Comparison of ENCODE assay signal across 8 cellular contexts in genomic region chr17:76735006-76735405, GRCh38. TPM values are rescaled to one million over a fixed set of nuclear protein-coding genes. Genes with fewer than 3 reads are reported as not detected.
A peak's percentile ranks its signal among the peaks of the same experiment; 100 is the strongest.
DNase-seq lines count a peak whose midpoint lies in the region; ATAC-seq, FAIRE-seq and TF ChIP-seq lines count a peak whose summit lies in the region.

No MANE protein-coding gene starts in this region.

- DNase-seq in heart left ventricle (no peak), Right ventricle myocardium inferior (ENCODE audit: missing footprints) (no peak), T-cell (no peak), fibroblast of villous mesenchyme (ENCODE audit: low read depth) (peak; percentile 74), small intestine (peak; percentile 58)
- DNase-seq in activated CD8-positive, alpha-beta memory T cell treated with anti-CD3 and anti-CD28 coated beads for 24 hours, result no peak

- ATAC-seq in heart left ventricle (no peak), Right ventricle myocardium inferior (no peak), T-cell (replicated peaks in 1 of 4) (no peak), GM19023 (IDR thresholded peaks at IDR 0.05; ENCODE audit: unreplicated experiment) (no peak), HG03342 (IDR thresholded peaks at IDR 0.05; ENCODE audit: unreplicated experiment) (no peak)

- H3K9me3 Mint-ChIP-seq in T-cell, result no peaks in the 10 kb centered on the region

- H3K27ac Mint-ChIP-seq in T-cell, result peak overlapping the region; percentile 82 to 92

- peak overlapping the region; percentile 95 to 97 (median 96) for H3K4me3 Mint-ChIP-seq in T-cell

- H3K4me1 Mint-ChIP-seq in T-cell, result peaks cover 64 to 69% (median 68%) of the 10 kb centered on the region in 3 donors

- H3K27me3 ChIP-seq in heart left ventricle (no peaks in the 10 kb centered on the region), small intestine (ENCODE audit: control insufficient read depth in 2 of 2, insufficient read depth in 2 of 2, low read length in 2 of 2) (no peaks in the 10 kb centered on the region)

- no peaks in the 10 kb centered on the region for H3K9me3 ChIP-seq in heart left ventricle
- H3K9me3 ChIP-seq in small intestine (ENCODE audit: control insufficient read depth, low read depth), result no peaks in the 10 kb centered on the region

- CTCF ChIA-PET in T-cell (lab: Charles Lee), result interaction anchor here (0.6 to 1.1 kb wide), 3 partner anchors 17 to 329 kb away, joined by 3 to 12 read pairs (median 7); no protein-coding TSS in a partner anchor

- peak overlapping the region in 11 of 12 donors; percentile 4 to 100 (median 94) for H3K4me3 ChIP-seq in heart left ventricle
- peak overlapping the region; percentile 94 for H3K4me3 ChIP-seq in fibroblast of villous mesenchyme (ENCODE audit: low read depth, low read length)
- peak overlapping the region in 1 of 2 donors; percentile 91 for H3K4me3 ChIP-seq in small intestine (ENCODE audit: low read depth in 1 of 2, low read length in 2 of 2)

- H3K4me1 ChIP-seq in heart left ventricle (peaks cover 5 to 75% (median 48%) of the 10 kb centered on the region in 12 donors), small intestine (ENCODE audit: control insufficient read depth in 2 of 2, insufficient read depth in 1 of 2, low read depth in 1 of 2, low read length in 1 of 2) (peaks cover 0 to 7% of the 10 kb centered on the region in 2 donors)

- POLR2A ChIA-PET in T-cell (lab: Charles Lee), result interaction anchor here (0.8 to 1.4 kb wide), 6 partner anchors 9 to 282 kb away, joined by 3 to 11 read pairs (median 4); partner anchors contain the start of genes JMJD6 (in 1 of the 2), METTL23 (in 1 of the 2) and UBE2O (in 1 of the 2)

- intact Hi-C loops in heart left ventricle (cut with DNase I), result loop anchor here in 1 of 10 donors (10.0 kb wide), 1 partner anchor 50 kb away; no protein-coding TSS in a partner anchor
- intact Hi-C loops in Right ventricle myocardium inferior (cut with DNase I), result no loop called here

- H3K27me3 Mint-ChIP-seq in T-cell, result no peaks in the 10 kb centered on the region

- no peak for TF ChIP-seq POLR2A in heart left ventricle (IDR thresholded peaks at IDR 0.05)

- FAIRE-seq in small intestine (lab: Jason Lieb, UNC), result no peak

- H3K27ac ChIP-seq in heart left ventricle, result peak overlapping the region in 8 of 12 donors; percentile 3 to 100 (median 99)
- peak overlapping the region in 1 of 2 donors; percentile 59 for H3K27ac ChIP-seq in small intestine (ENCODE audit: low read depth in 1 of 2, low read length in 1 of 2)

- peaks cover 40% of the 10 kb centered on the region for H3K36me3 Mint-ChIP-seq in T-cell

- no peak for TF ChIP-seq CTCF in heart left ventricle (IDR thresholded peaks at IDR 0.05)
- no peak for TF ChIP-seq CTCF in fibroblast of villous mesenchyme (IDR thresholded peaks at IDR 0.05; ENCODE audit: insufficient read depth, low read depth, low read length)

- peaks cover 0 to 60% (median 57%) of the 10 kb centered on the region in 9 donors for H3K36me3 ChIP-seq in heart left ventricle
- peaks cover 9 to 12% of the 10 kb centered on the region in 2 donors for H3K36me3 ChIP-seq in small intestine (ENCODE audit: control insufficient read depth in 2 of 2, insufficient read depth in 2 of 2, low read length in 2 of 2)

- WGBS in heart left ventricle, 4 donors, result 12 to 18% (median 14%) methylated on average over 5 of the region's 5 CpGs
- 1 to 6% (median 4%) methylated on average over 5 of the region's 5 CpGs for WGBS in small intestine, 3 donors

RNA-seq across cellular contexts. Expression of gene SRSF2, which starts 2.1 kb away (rescaled TPM):
- 100 to 1,000 TPM in 3 of 9 donors, 10 to 100 TPM in 6; 67.0 to 155 (median 79.5) TPM for total RNA-seq in heart left ventricle
- 10 to 100 TPM; 69.1 to 88.6 TPM for polyA plus RNA-seq in heart left ventricle
- total RNA-seq in Right ventricle myocardium inferior, result 74.0 TPM
- total RNA-seq in T-cell, result 100 to 1,000 TPM; 349 to 413 (median 382) TPM
- 152 and 165 TPM in 2 replicates for total RNA-seq in fibroblast of villous mesenchyme
- polyA plus RNA-seq in small intestine, result 100 to 1,000 TPM; 113 to 200 (median 114) TPM

RNA-seq across cellular contexts. Expression of gene MFSD11, which starts 2.9 kb away (rescaled TPM):
- total RNA-seq in heart left ventricle (10 to 100 TPM; 20.6 to 36.5 (median 27.9) TPM), Right ventricle myocardium inferior (20.8 TPM), T-cell (10 to 100 TPM; 30.5 to 41.5 (median 34.6) TPM), fibroblast of villous mesenchyme (31.9 and 44.5 TPM in 2 replicates)
- polyA plus RNA-seq in heart left ventricle (10 to 100 TPM; 14.3 to 14.7 TPM), small intestine (10 to 100 TPM in 2 of 3 donors, 1 to 10 TPM in 1; 8.3 to 20.0 (median 10.5) TPM)

RNA-seq across cellular contexts. Expression of gene METTL23, which starts 8.4 kb away (rescaled TPM):
- total RNA-seq in heart left ventricle, result 10 to 100 TPM; 22.1 to 33.7 (median 24.0) TPM
- polyA plus RNA-seq in heart left ventricle, result 10 to 100 TPM; 23.8 to 26.4 TPM
- 17.3 TPM for total RNA-seq in Right ventricle myocardium inferior
- 10 to 100 TPM; 46.9 to 70.1 (median 60.0) TPM for total RNA-seq in T-cell
- total RNA-seq in fibroblast of villous mesenchyme, result 27.1 and 30.2 TPM in 2 replicates
- polyA plus RNA-seq in small intestine, result 10 to 100 TPM; 28.8 to 37.8 (median 37.6) TPM

RNA-seq across cellular contexts. Expression of gene JMJD6, which starts 8.6 kb away (rescaled TPM):
- 10 to 100 TPM; 32.4 to 67.0 (median 39.1) TPM for total RNA-seq in heart left ventricle
- 10 to 100 TPM; 30.1 to 75.6 TPM for polyA plus RNA-seq in heart left ventricle
- total RNA-seq in Right ventricle myocardium inferior, result 62.8 TPM
- 100 to 1,000 TPM in 1 of 5 donors, 10 to 100 TPM in 4; 48.7 to 155 (median 56.6) TPM for total RNA-seq in T-cell
- 24.2 and 25.8 TPM in 2 replicates for total RNA-seq in fibroblast of villous mesenchyme
- 10 to 100 TPM; 24.2 to 56.6 (median 51.1) TPM for polyA plus RNA-seq in small intestine

RNA-seq across cellular contexts. Expression of gene MXRA7, which starts 24.2 kb away (rescaled TPM):
- total RNA-seq in heart left ventricle (100 to 1,000 TPM; 270 to 539 (median 466) TPM), Right ventricle myocardium inferior (375 TPM), T-cell (10 to 100 TPM in 3 of 5 donors, 1 to 10 TPM in 2; 5.9 to 14.7 (median 13.5) TPM), fibroblast of villous mesenchyme (244 and 267 TPM in 2 replicates)
- polyA plus RNA-seq in heart left ventricle (100 to 1,000 TPM; 240 to 245 TPM), small intestine (10 to 100 TPM in 2 of 3 donors, 1 to 10 TPM in 1; 3.1 to 40.1 (median 20.0) TPM)

Comparison
In these comparisons a context has a peak if more than half of its experiments do, and no peak if none do; other contexts are left out.
1. DNase-seq: peak in fibroblast of villous mesenchyme (single experiment) and small intestine (single experiment); none in heart left ventricle (0 of 5), Right ventricle myocardium inferior (single experiment), T-cell (0 of 34) and activated CD8-positive, alpha-beta memory T cell treated with anti-CD3 and anti-CD28 coated beads for 24 hours (single experiment).